ENCODE assay signal across 18 cellular contexts in the genomic region with DNA sequence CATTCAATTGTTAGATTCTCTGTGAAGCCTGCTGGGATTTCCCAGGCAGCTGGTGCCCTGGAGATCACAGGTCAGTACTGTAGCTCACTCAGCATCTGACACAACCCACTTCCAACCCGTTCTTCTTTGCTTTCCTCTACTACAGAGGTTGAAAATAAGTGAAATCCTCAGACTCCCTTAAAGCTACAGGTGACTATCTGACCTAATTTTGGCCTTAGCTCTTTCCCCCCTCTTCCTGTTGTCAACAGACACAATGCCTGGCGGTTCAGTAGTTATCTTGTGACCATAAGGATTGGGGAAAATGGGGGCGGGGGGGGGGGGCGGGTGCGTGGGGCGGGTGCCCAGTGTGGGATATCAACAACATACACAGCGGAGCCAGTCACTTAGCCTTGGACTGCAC. TPM values are rescaled to one million over a fixed set of nuclear protein-coding genes. Genes with fewer than 3 reads are reported as not detected.
DNase-seq lines count a peak whose midpoint lies in the region; ATAC-seq and TF ChIP-seq lines count a peak whose summit lies in the region.
"Had no signal": no experiment of that assay in that cellular context is flagged by ENCODE, and none has a peak within 500 bp of the region (broad histone marks: within the 10 kb centered on the region; RNA-seq: fewer than 3 reads in every experiment).

No MANE protein-coding gene starts in this region.

- CTCF ChIA-PET in activated CD8-positive, alpha-beta T cell treated with anti-CD3 and anti-CD28 coated beads for 36 hours (lab: Charles Lee): no interaction called here
- CTCF ChIA-PET in activated CD8-positive, alpha-beta T cell treated with anti-CD3 and anti-CD28 coated beads, Interleukin-2, amount 10 ng/mL, durations not matched to agents 7 days and 5 days (lab: Charles Lee): interaction anchor here (1.4 kb wide), 1 partner anchor 12 kb away, joined by 3 read pairs; no protein-coding TSS in a partner anchor

- DNase-seq in activated CD8-positive, alpha-beta T cell treated with anti-CD3 and anti-CD28 coated beads for 36 hours: no peak
- no peak for DNase-seq in activated CD8-positive, alpha-beta T cell treated with anti-CD3 and anti-CD28 coated beads, Interleukin-2, amount 10 ng/mL, durations not matched to agents 7 days and 5 days
- DNase-seq in OCI-M1 (lab: John Stamatoyannopoulos, UW): peak; percentile 32
- DNase-seq in glutamatergic neuron: no peak
- no peak for DNase-seq in osteocyte (ENCODE audit: extremely low spot score, unreplicated experiment)
- DNase-seq in NCI-H187 (lab: John Stamatoyannopoulos, UW): no peak
- no peak for DNase-seq in NCI-H1105 (lab: John Stamatoyannopoulos, UW)
- no peak for DNase-seq in T1000 (lab: John Stamatoyannopoulos, UW)
- DNase-seq: activated CD8-positive, alpha-beta memory T cell treated with anti-CD3 and anti-CD28 coated beads for 24 hours; activated effector memory CD4-positive, alpha-beta T cell treated with Interleukin-2 at 50 U/mL for 16 hours; DND-41; foreskin keratinocyte; KG1; NCI-H1105 treated with DMSO at 0.1 percent for 48 hours; NK-92 treated with Interleukin-12 subunit alpha and Interleukin-12 subunit beta, amount 100 ng/mL, for 24 hours; stimulated activated CD4-positive, alpha-beta T cell treated with anti-CD3 and anti-CD28 coated beads, Interleukin-12 subunit alpha, Interleukin-12 subunit beta, amount 100 ng/mL, for 4 hours; stimulated activated naive CD4-positive, alpha-beta T cell; trophoblast cell had no signal

- no peak overlapping the region for H3K4me3 Mint-ChIP-seq in activated CD8-positive, alpha-beta T cell treated with anti-CD3 and anti-CD28 coated beads for 36 hours
- H3K4me3 Mint-ChIP-seq in activated CD8-positive, alpha-beta T cell treated with anti-CD3 and anti-CD28 coated beads, Interleukin-2, amount 10 ng/mL, durations not matched to agents 7 days and 5 days: no peak overlapping the region
- H3K4me3 Mint-ChIP-seq in glutamatergic neuron (ENCODE audit: unreplicated experiment): no peak overlapping the region
- H3K4me3 Mint-ChIP-seq in osteocyte (ENCODE audit: unreplicated experiment): no peak overlapping the region

- H3K27ac Mint-ChIP-seq in activated CD8-positive, alpha-beta T cell treated with anti-CD3 and anti-CD28 coated beads for 36 hours: peak overlapping the region; percentile 33
- no peak overlapping the region for H3K27ac Mint-ChIP-seq in activated CD8-positive, alpha-beta T cell treated with anti-CD3 and anti-CD28 coated beads, Interleukin-2, amount 10 ng/mL, durations not matched to agents 7 days and 5 days
- peak overlapping the region; percentile 71 for H3K27ac Mint-ChIP-seq in glutamatergic neuron (ENCODE audit: unreplicated experiment)
- H3K27ac Mint-ChIP-seq in osteocyte (ENCODE audit: unreplicated experiment): peak overlapping the region; percentile 28

- intact Hi-C loops in activated CD8-positive, alpha-beta T cell treated with anti-CD3 and anti-CD28 coated beads for 36 hours (cut with micrococcal nuclease): no loop called here

- H3K36me3 Mint-ChIP-seq in activated CD8-positive, alpha-beta T cell treated with anti-CD3 and anti-CD28 coated beads for 36 hours (ENCODE audit: low read depth): peaks cover 19% of the 10 kb centered on the region
- peaks cover 16% of the 10 kb centered on the region for H3K36me3 Mint-ChIP-seq in activated CD8-positive, alpha-beta T cell treated with anti-CD3 and anti-CD28 coated beads, Interleukin-2, amount 10 ng/mL, durations not matched to agents 7 days and 5 days (ENCODE audit: low read depth)
- H3K36me3 Mint-ChIP-seq in glutamatergic neuron (ENCODE audit: unreplicated experiment): no peaks in the 10 kb centered on the region
- H3K36me3 Mint-ChIP-seq in osteocyte (ENCODE audit: unreplicated experiment): no peaks in the 10 kb centered on the region

- POLR2A ChIA-PET in activated CD8-positive, alpha-beta T cell treated with anti-CD3 and anti-CD28 coated beads for 36 hours (lab: Charles Lee): no interaction called here
- POLR2A ChIA-PET in activated CD8-positive, alpha-beta T cell treated with anti-CD3 and anti-CD28 coated beads, Interleukin-2, amount 10 ng/mL, durations not matched to agents 7 days and 5 days (lab: Charles Lee): no interaction called here

- no peak for ATAC-seq in activated CD8-positive, alpha-beta T cell treated with anti-CD3 and anti-CD28 coated beads for 36 hours
- ATAC-seq in activated CD8-positive, alpha-beta T cell treated with anti-CD3 and anti-CD28 coated beads, Interleukin-2, amount 10 ng/mL, durations not matched to agents 7 days and 5 days: no peak
- ATAC-seq: foreskin keratinocyte had no signal

- peaks cover 60% of the 10 kb centered on the region for H3K4me1 Mint-ChIP-seq in activated CD8-positive, alpha-beta T cell treated with anti-CD3 and anti-CD28 coated beads for 36 hours (ENCODE audit: low read depth)
- H3K4me1 Mint-ChIP-seq in activated CD8-positive, alpha-beta T cell treated with anti-CD3 and anti-CD28 coated beads, Interleukin-2, amount 10 ng/mL, durations not matched to agents 7 days and 5 days (ENCODE audit: low read depth): peaks cover 10% of the 10 kb centered on the region
- H3K4me1 Mint-ChIP-seq in glutamatergic neuron (ENCODE audit: low read depth, unreplicated experiment): peaks cover 29% of the 10 kb centered on the region
- H3K4me1 Mint-ChIP-seq in osteocyte (ENCODE audit: unreplicated experiment): peaks cover 20% of the 10 kb centered on the region

- no peak for TF ChIP-seq CTCF in activated CD8-positive, alpha-beta T cell treated with anti-CD3 and anti-CD28 coated beads for 36 hours (IDR thresholded peaks at IDR 0.05)
- TF ChIP-seq CTCF in glutamatergic neuron (IDR thresholded peaks at IDR 0.05; ENCODE audit: partially characterized antibody, unreplicated experiment) (no peak), osteocyte (IDR thresholded peaks at IDR 0.05) (no peak)

- H3K27me3 Mint-ChIP-seq in activated CD8-positive, alpha-beta T cell treated with anti-CD3 and anti-CD28 coated beads for 36 hours: no peaks in the 10 kb centered on the region
- H3K27me3 Mint-ChIP-seq in activated CD8-positive, alpha-beta T cell treated with anti-CD3 and anti-CD28 coated beads, Interleukin-2, amount 10 ng/mL, durations not matched to agents 7 days and 5 days (ENCODE audit: low read depth): no peaks in the 10 kb centered on the region
- H3K27me3 Mint-ChIP-seq in glutamatergic neuron (ENCODE audit: unreplicated experiment) (peaks cover 2% of the 10 kb centered on the region), osteocyte (ENCODE audit: unreplicated experiment) (no peaks in the 10 kb centered on the region)

- H3K9me3 Mint-ChIP-seq in activated CD8-positive, alpha-beta T cell treated with anti-CD3 and anti-CD28 coated beads for 36 hours: no peaks in the 10 kb centered on the region
- H3K9me3 Mint-ChIP-seq in activated CD8-positive, alpha-beta T cell treated with anti-CD3 and anti-CD28 coated beads, Interleukin-2, amount 10 ng/mL, durations not matched to agents 7 days and 5 days (ENCODE audit: insufficient read depth): no peaks in the 10 kb centered on the region
- H3K9me3 Mint-ChIP-seq in glutamatergic neuron (ENCODE audit: unreplicated experiment): peaks cover 2% of the 10 kb centered on the region
- no peaks in the 10 kb centered on the region for H3K9me3 Mint-ChIP-seq in osteocyte (ENCODE audit: unreplicated experiment)

RNA-seq across cellular contexts. Expression of a gene that starts 37.9 kb away (rescaled TPM):
- 100 to 1,000 TPM; 108 to 115 TPM for total RNA-seq in activated CD8-positive, alpha-beta T cell treated with anti-CD3 and anti-CD28 coated beads for 36 hours
- total RNA-seq in activated CD8-positive, alpha-beta T cell treated with anti-CD3 and anti-CD28 coated beads, Interleukin-2, amount 10 ng/mL, durations not matched to agents 7 days and 5 days: 100 to 1,000 TPM; 138 to 142 TPM
- total RNA-seq in glutamatergic neuron (ENCODE audit: unreplicated experiment): 181 TPM
- total RNA-seq in osteocyte: 137 and 140 TPM in 2 replicates
